ENCODE assay signal across 20 cellular contexts in genomic region chr2:228983700-228984099, GRCh38.
DNase-seq lines count a peak whose midpoint lies in the region; ATAC-seq, FAIRE-seq and TF ChIP-seq lines count a peak whose summit lies in the region.
"Had no signal": no experiment of that assay in that cellular context is flagged by ENCODE, and none has a peak within 500 bp of the region (broad histone marks: within the 10 kb centered on the region; RNA-seq: fewer than 3 reads in every experiment).

No MANE protein-coding gene starts in this region.

- H3K4me1 Mint-ChIP-seq in H9, result no peaks in the 10 kb centered on the region

- no peak overlapping the region for H4K8ac ChIP-seq in H9 (replicated peaks; ENCODE audit: insufficient read length, low read depth, low read length)
- no peak overlapping the region for H4K8ac ChIP-seq in neuronal stem cell (ENCODE audit: low read depth, low read length)

- TF ChIP-seq POLR2A in GM12878 (IDR thresholded peaks at IDR 0.05; ENCODE audit: low read depth, low read length), result no peak

- in situ Hi-C loops in GM12878 (cut with MboI), result no loop called here

- BruUV-seq in GM12878 (replicated peaks; lab: Mats Ljungman, UMichigan), result no TSS peak

- no peak overlapping the region for H3K9ac ChIP-seq in H9 (ENCODE audit: extremely low read depth, insufficient read length, low read length)
- no peak overlapping the region for H3K9ac ChIP-seq in GM12878 (ENCODE audit: control insufficient read depth, insufficient read depth, low read length)
- no peak overlapping the region for H3K9ac ChIP-seq in neuronal stem cell (ENCODE audit: low read depth, low read length, poor library complexity)
- H3K9ac ChIP-seq: KMS-11, SK-N-SH had no signal

- H3K27me3 ChIP-seq in H9 (ENCODE audit: insufficient read depth, low read length), result no peaks in the 10 kb centered on the region
- H3K27me3 ChIP-seq in GM12878 (replicated peaks in 1 of 2; ENCODE audit: control insufficient read depth in 2 of 2, insufficient read depth in 2 of 2, low read length in 1 of 2), result no peaks in the 10 kb centered on the region
- no peaks in the 10 kb centered on the region for H3K27me3 ChIP-seq in neuronal stem cell (ENCODE audit: control insufficient read depth in 3 of 3, insufficient read depth in 3 of 3, low read depth in 1 of 3, low read length in 3 of 3)

- H3K23ac ChIP-seq in H9 (ENCODE audit: insufficient read length, low read depth, low read length) (no peak overlapping the region), neuronal stem cell (ENCODE audit: low read depth, low read length, poor library complexity) (no peak overlapping the region)

- TF ChIP-seq RAD21 in GM12878 (IDR thresholded peaks at IDR 0.05; ENCODE audit: insufficient read depth, low read depth, low read length), result no peak

- POLR2A ChIA-PET in GM12878 (lab: Charles Lee), result no interaction called here

- H3K79me2 ChIP-seq in H9 (ENCODE audit: insufficient read depth, low read length) (no peaks in the 10 kb centered on the region), GM12878 (ENCODE audit: control insufficient read depth, insufficient read depth, low read length) (no peaks in the 10 kb centered on the region)

- no peaks in the 10 kb centered on the region for H3K27me3 Mint-ChIP-seq in H9 (ENCODE audit: low read depth)

- intact Hi-C loops in GM12878 (cut with micrococcal nuclease; ENCODE audit: unreplicated experiment), result no loop called here

- H2BK5ac ChIP-seq in H9 (ENCODE audit: insufficient read length, low read length), result no peak overlapping the region
- H2BK5ac ChIP-seq in neuronal stem cell (ENCODE audit: low read length), result no peak overlapping the region

- SMC1A ChIA-PET in GM12878 (lab: Charles Lee; ENCODE audit: uncharacterized antibody, unreplicated experiment), result interaction anchor here (1.0 kb wide), 1 partner anchor 141 kb away, joined by 3 read pairs; no protein-coding TSS in a partner anchor

- no peak overlapping the region for H3T11ph ChIP-seq in H9 (ENCODE audit: low read length)

- RAD21 ChIA-PET in GM12878 (lab: Charles Lee; ENCODE audit: unreplicated experiment), result no interaction called here

- H3K27ac ChIP-seq in H9 (ENCODE audit: insufficient read length, low read depth, low read length) (no peak overlapping the region), GM12878 (ENCODE audit: control insufficient read depth, insufficient read depth) (no peak overlapping the region), neuronal stem cell (replicated peaks; ENCODE audit: low read length) (no peak overlapping the region)
- H3K27ac ChIP-seq: KMS-11, PC-9 had no signal

- H3K18ac ChIP-seq in H9 (ENCODE audit: insufficient read length, low read depth, low read length) (no peak overlapping the region), neuronal stem cell (ENCODE audit: low read length) (no peak overlapping the region)

- DNase-seq in H9 (no peak), NAMALWA (ENCODE audit: low spot score) (peak; percentile 28), GM12878 (ENCODE audit: low read depth, low spot score) (no peak), neuronal stem cell (ENCODE audit: low spot score) (no peak), occipital lobe (lab: John Stamatoyannopoulos, UW) (no peak)
- DNase-seq: AML-193, C1 segment of cervical spinal cord, GDM1, IMR-90, MV-4-11, NCI-H187, NCI-H446, PC-9, RPMI8226, SHP77 treated with DMSO at 0.1 percent for 48 hours, SK-N-SH had no signal

- H3K9me3 ChIP-seq in H9 (ENCODE audit: control insufficient read depth, low read depth, low read length) (no peaks in the 10 kb centered on the region), GM12878 (replicated peaks; ENCODE audit: control insufficient read depth, insufficient read depth, low read length) (no peaks in the 10 kb centered on the region), neuronal stem cell (replicated peaks in 1 of 2; ENCODE audit: control insufficient read depth in 2 of 2, insufficient read depth in 1 of 2, low read depth in 1 of 2, low read length in 2 of 2) (peaks cover 0 to 2% of the 10 kb centered on the region in 2 donors)
- H3K9me3 ChIP-seq: HAP-1, SK-N-SH had no signal

- H3K4me2 ChIP-seq in H9 (ENCODE audit: insufficient read depth, insufficient read length, low read length), result no peak overlapping the region
- no peak overlapping the region for H3K4me2 ChIP-seq in GM12878 (ENCODE audit: control insufficient read depth, insufficient read depth)
- H3K4me2 ChIP-seq in neuronal stem cell (ENCODE audit: insufficient read depth, low read length, poor library complexity, severe bottlenecking), result no peak overlapping the region
- H3K4me2 ChIP-seq: KMS-11, PC-9, SK-N-SH had no signal

- H2AFZ ChIP-seq in H9 (ENCODE audit: low read length) (no peak overlapping the region), GM12878 (ENCODE audit: control insufficient read depth, low read depth, low read length) (no peak overlapping the region), neuronal stem cell (ENCODE audit: low read length) (no peak overlapping the region)
- H2AFZ ChIP-seq: PC-9 had no signal

- no peak for FAIRE-seq in GM12878 (lab: Jason Lieb, UNC)

- no peak overlapping the region for H3K4me3 Mint-ChIP-seq in H9

- H3K4ac ChIP-seq in H9 (ENCODE audit: low read depth, low read length) (no peak overlapping the region), neuronal stem cell (ENCODE audit: low read length) (no peak overlapping the region)

- H3K14ac ChIP-seq in H9 (ENCODE audit: insufficient read depth, low read length) (no peak overlapping the region), neuronal stem cell (ENCODE audit: low read length) (no peak overlapping the region)

- H4K5ac ChIP-seq in H9 (ENCODE audit: insufficient read length, low read depth, low read length), result no peak overlapping the region

- H2BK15ac ChIP-seq in H9 (ENCODE audit: low read depth, low read length), result no peak overlapping the region
- no peak overlapping the region for H2BK15ac ChIP-seq in neuronal stem cell (ENCODE audit: low read length)

- no peak overlapping the region for H3K56ac ChIP-seq in H9 (ENCODE audit: insufficient read length, low read depth, low read length)

- H2AK5ac ChIP-seq in H9 (ENCODE audit: insufficient read length, low read length) (no peak overlapping the region), neuronal stem cell (ENCODE audit: low read depth, low read length) (no peak overlapping the region)

- peak; percentile 39; the same call in 1 of the 3 replicates for ATAC-seq in GM12878
- no peak for ATAC-seq in HG03460 (IDR thresholded peaks at IDR 0.05; ENCODE audit: unreplicated experiment)
- ATAC-seq in HG02981 (IDR thresholded peaks at IDR 0.05; ENCODE audit: unreplicated experiment), result no peak

- H3K79me1 ChIP-seq in H9 (ENCODE audit: insufficient read depth, low read depth, low read length, poor library complexity, severe bottlenecking) (no peaks in the 10 kb centered on the region), neuronal stem cell (ENCODE audit: low read depth, low read length) (no peaks in the 10 kb centered on the region)

- no peaks in the 10 kb centered on the region for H3K36me3 ChIP-seq in GM12878 (ENCODE audit: control insufficient read depth in 2 of 2, insufficient read depth in 2 of 2, low read length in 1 of 2)
- no peaks in the 10 kb centered on the region for H3K36me3 ChIP-seq in neuronal stem cell (replicated peaks in 1 of 2; ENCODE audit: control insufficient read depth in 2 of 2, insufficient read depth in 2 of 2, low read length in 2 of 2)
- H3K36me3 ChIP-seq: HAP-1 had no signal

- no peaks in the 10 kb centered on the region for H3K23me2 ChIP-seq in H9 (ENCODE audit: insufficient read length, low read depth, low read length, poor library complexity, severe bottlenecking)

- H2BK120ac ChIP-seq in H9 (ENCODE audit: low read depth, low read length, poor library complexity, severe bottlenecking), result no peak overlapping the region
- H2BK120ac ChIP-seq in neuronal stem cell (ENCODE audit: low read depth, low read length), result no peak overlapping the region

- H4K91ac ChIP-seq in H9 (ENCODE audit: insufficient read length, low read depth, low read length), result no peak overlapping the region
- peak overlapping the region; percentile 33 for H4K91ac ChIP-seq in neuronal stem cell (ENCODE audit: low read depth, low read length, poor library complexity)

- peaks cover 19 to 25% of the 10 kb centered on the region in 2 experiments for H3K9me3 Mint-ChIP-seq in H9

- TF ChIP-seq CTCF in H9 (conservative IDR thresholded peaks at IDR 0.05), result peak; percentile 33; the same call in 2 of the 3 replicates
- no peak for TF ChIP-seq CTCF in GM12878 (IDR thresholded peaks at IDR 0.05 in 2 of 3, conservative IDR thresholded peaks at IDR 0.05 in 1 of 3; ENCODE audit: control insufficient read depth in 2 of 3, extremely low read depth in 1 of 3, insufficient read depth in 1 of 3, low read depth in 3 of 3, low read length in 3 of 3)

- no peak overlapping the region for H2BK20ac ChIP-seq in H9 (ENCODE audit: low read depth, low read length, poor library complexity, severe bottlenecking)

- H3K27ac Mint-ChIP-seq in H9, result no peak overlapping the region

- no CpG with 5 or more reads among the region's 4 CpGs for WGBS in H9 (ENCODE audit: extremely low coverage, insufficient read length, low lambda C conversion rate)
- WGBS in GM12878 (ENCODE audit: insufficient coverage, insufficient replicate concordance, low lambda C conversion rate, missing lambda C conversion rate), result 17% methylated on average over 4 of the region's 4 CpGs
- no CpG with 5 or more reads among the region's 4 CpGs for WGBS in neuronal stem cell (ENCODE audit: extremely low coverage in 2 of 2, insufficient read length in 2 of 2, insufficient replicate concordance in 1 of 2), 2 donors

- TF ChIP-seq EP300 in GM12878 (IDR thresholded peaks at IDR 0.05; ENCODE audit: borderline replicate concordance in 1 of 2, control insufficient read depth in 1 of 2, low read depth in 2 of 2, low read length in 2 of 2), result no peak

- H3K4me1 ChIP-seq in H9 (ENCODE audit: insufficient read depth, low read length) (no peaks in the 10 kb centered on the region), GM12878 (ENCODE audit: control insufficient read depth, insufficient read depth, low read length) (no peaks in the 10 kb centered on the region), neuronal stem cell (ENCODE audit: control insufficient read depth in 2 of 2, insufficient read depth in 1 of 2, low read depth in 1 of 2, low read length in 2 of 2) (no peaks in the 10 kb centered on the region)
- H3K4me1 ChIP-seq: HAP-1 had no signal

- H3K4me3 ChIP-seq in GM12878 (no peak overlapping the region), neuronal stem cell (ENCODE audit: low read length in 2 of 2) (no peak overlapping the region)
- H3K4me3 ChIP-seq: HAP-1, PC-9 had no signal

- CTCF ChIA-PET in GM12878 (lab: Yijun Ruan, JAX), result interaction anchor here (0.6 kb wide), 1 partner anchor 1280 kb away, joined by 3 read pairs; no protein-coding TSS in a partner anchor

- peaks cover 0 to 4% (median 3%) of the 10 kb centered on the region in 3 experiments; a peak in 2 of 7 replicates for H3K36me3 Mint-ChIP-seq in H9 (ENCODE audit: insufficient read depth in 1 of 3, low read depth in 3 of 3)

- no peak overlapping the region for H2BK12ac ChIP-seq in H9 (ENCODE audit: insufficient read length, low read depth, low read length)
- H2BK12ac ChIP-seq in neuronal stem cell (ENCODE audit: low read length), result no peak overlapping the region

- H4K20me1 ChIP-seq in H9 (ENCODE audit: control insufficient read depth, insufficient read depth, insufficient read length) (no peaks in the 10 kb centered on the region), GM12878 (ENCODE audit: control insufficient read depth, insufficient read depth) (no peaks in the 10 kb centered on the region)

TF ChIP-seq in GM12878, 131 proteins besides CTCF, POLR2A, EP300 and RAD21 (continues in another document):
- no peak for TF ChIP-seq NFIC (IDR thresholded peaks at IDR 0.05; ENCODE audit: low read depth, low read length)
